Comparison of ENCODE assay signal across 2 cellular contexts in the genomic region with DNA sequence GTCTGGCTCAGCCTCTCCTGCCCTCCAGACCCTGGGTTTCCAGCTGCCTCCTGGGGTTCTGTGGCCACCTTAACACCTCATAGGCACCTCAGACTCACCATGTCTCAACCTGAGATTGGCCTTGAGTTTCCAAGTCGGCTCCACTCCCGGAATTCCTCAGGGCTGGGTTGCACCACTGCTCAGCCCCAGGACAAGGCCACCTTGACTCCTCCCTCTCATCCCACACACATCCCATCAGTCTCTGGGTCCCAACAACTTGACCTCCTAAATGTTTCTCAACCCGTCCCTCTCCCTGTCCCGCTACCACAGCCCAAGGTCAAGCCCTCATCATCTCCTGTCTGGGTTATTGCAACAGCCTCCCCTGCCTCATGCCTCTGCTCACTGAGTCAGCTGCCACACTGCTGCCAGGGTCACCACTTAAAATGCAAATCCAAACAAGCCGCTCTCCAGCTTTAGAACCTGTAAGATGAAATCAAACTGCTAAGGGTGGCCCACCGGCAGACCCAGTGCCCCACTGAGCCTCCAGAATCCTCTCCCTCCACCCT.
TF ChIP-seq lines count a peak whose summit lies in the region.

No MANE protein-coding gene starts in this region.

TF ChIP-seq in GM12878, 131 proteins besides CTCF, POLR2A, EP300 and RAD21 (continued from another document):
- TF ChIP-seq, protein P1, sequence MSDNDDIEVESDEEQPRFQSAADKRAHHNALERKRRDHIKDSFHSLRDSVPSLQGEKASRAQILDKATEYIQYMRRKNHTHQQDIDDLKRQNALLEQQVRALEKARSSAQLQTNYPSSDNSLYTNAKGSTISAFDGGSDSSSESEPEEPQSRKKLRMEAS (IDR thresholded peaks at IDR 0.05; ENCODE audit: low read depth, low read length): 0 out of 2 replicates have a peak, but pooled peaks have one; percentile 23
TF ChIP-seq in GM12878: peak in this region for 1.

TF ChIP-seq in GM23338, 12 proteins besides CTCF, POLR2A, EP300 and RAD21 (continued from another document):
- TF ChIP-seq, protein P2, sequence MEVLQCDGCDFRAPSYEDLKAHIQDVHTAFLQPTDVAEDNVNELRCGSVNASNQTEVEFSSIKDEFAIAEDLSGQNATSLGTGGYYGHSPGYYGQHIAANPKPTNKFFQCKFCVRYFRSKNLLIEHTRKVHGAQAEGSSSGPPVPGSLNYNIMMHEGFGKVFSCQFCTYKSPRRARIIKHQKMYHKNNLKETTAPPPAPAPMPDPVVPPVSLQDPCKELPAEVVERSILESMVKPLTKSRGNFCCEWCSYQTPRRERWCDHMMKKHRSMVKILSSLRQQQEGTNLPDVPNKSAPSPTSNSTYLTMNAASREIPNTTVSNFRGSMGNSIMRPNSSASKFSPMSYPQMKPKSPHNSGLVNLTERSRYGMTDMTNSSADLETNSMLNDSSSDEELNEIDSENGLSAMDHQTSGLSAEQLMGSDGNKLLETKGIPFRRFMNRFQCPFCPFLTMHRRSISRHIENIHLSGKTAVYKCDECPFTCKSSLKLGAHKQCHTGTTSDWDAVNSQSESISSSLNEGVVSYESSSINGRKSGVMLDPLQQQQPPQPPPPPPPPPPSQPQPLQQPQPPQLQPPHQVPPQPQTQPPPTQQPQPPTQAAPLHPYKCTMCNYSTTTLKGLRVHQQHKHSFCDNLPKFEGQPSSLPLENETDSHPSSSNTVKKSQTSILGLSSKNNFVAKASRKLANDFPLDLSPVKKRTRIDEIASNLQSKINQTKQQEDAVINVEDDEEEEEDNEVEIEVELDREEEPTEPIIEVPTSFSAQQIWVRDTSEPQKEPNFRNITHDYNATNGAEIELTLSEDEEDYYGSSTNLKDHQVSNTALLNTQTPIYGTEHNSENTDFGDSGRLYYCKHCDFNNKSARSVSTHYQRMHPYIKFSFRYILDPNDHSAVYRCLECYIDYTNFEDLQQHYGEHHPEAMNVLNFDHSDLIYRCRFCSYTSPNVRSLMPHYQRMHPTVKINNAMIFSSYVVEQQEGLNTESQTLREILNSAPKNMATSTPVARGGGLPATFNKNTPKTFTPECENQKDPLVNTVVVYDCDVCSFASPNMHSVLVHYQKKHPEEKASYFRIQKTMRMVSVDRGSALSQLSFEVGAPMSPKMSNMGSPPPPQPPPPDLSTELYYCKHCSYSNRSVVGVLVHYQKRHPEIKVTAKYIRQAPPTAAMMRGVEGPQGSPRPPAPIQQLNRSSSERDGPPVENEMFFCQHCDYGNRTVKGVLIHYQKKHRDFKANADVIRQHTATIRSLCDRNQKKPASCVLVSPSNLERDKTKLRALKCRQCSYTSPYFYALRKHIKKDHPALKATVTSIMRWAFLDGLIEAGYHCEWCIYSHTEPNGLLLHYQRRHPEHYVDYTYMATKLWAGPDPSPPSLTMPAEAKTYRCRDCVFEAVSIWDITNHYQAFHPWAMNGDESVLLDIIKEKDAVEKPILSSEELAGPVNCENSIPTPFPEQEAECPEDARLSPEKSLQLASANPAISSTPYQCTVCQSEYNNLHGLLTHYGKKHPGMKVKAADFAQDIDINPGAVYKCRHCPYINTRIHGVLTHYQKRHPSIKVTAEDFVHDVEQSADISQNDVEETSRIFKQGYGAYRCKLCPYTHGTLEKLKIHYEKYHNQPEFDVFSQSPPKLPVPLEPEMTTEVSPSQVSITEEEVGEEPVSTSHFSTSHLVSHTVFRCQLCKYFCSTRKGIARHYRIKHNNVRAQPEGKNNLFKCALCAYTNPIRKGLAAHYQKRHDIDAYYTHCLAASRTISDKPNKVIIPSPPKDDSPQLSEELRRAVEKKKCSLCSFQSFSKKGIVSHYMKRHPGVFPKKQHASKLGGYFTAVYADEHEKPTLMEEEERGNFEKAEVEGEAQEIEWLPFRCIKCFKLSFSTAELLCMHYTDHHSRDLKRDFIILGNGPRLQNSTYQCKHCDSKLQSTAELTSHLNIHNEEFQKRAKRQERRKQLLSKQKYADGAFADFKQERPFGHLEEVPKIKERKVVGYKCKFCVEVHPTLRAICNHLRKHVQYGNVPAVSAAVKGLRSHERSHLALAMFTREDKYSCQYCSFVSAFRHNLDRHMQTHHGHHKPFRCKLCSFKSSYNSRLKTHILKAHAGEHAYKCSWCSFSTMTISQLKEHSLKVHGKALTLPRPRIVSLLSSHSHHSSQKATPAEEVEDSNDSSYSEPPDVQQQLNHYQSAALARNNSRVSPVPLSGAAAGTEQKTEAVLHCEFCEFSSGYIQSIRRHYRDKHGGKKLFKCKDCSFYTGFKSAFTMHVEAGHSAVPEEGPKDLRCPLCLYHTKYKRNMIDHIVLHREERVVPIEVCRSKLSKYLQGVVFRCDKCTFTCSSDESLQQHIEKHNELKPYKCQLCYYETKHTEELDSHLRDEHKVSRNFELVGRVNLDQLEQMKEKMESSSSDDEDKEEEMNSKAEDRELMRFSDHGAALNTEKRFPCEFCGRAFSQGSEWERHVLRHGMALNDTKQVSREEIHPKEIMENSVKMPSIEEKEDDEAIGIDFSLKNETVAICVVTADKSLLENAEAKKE (CRISPR knock-in tag; IDR thresholded peaks at IDR 0.05): no peak
- TF ChIP-seq EZH2 (IDR thresholded peaks at IDR 0.05; ENCODE audit: low read depth, unreplicated experiment) (no peak), EZH2phosphoT487 (IDR thresholded peaks at IDR 0.05; ENCODE audit: unreplicated experiment) (no peak), STAT1 (IDR thresholded peaks at IDR 0.05; ENCODE audit: unreplicated experiment) (no peak)
- TF ChIP-seq, protein P3, sequence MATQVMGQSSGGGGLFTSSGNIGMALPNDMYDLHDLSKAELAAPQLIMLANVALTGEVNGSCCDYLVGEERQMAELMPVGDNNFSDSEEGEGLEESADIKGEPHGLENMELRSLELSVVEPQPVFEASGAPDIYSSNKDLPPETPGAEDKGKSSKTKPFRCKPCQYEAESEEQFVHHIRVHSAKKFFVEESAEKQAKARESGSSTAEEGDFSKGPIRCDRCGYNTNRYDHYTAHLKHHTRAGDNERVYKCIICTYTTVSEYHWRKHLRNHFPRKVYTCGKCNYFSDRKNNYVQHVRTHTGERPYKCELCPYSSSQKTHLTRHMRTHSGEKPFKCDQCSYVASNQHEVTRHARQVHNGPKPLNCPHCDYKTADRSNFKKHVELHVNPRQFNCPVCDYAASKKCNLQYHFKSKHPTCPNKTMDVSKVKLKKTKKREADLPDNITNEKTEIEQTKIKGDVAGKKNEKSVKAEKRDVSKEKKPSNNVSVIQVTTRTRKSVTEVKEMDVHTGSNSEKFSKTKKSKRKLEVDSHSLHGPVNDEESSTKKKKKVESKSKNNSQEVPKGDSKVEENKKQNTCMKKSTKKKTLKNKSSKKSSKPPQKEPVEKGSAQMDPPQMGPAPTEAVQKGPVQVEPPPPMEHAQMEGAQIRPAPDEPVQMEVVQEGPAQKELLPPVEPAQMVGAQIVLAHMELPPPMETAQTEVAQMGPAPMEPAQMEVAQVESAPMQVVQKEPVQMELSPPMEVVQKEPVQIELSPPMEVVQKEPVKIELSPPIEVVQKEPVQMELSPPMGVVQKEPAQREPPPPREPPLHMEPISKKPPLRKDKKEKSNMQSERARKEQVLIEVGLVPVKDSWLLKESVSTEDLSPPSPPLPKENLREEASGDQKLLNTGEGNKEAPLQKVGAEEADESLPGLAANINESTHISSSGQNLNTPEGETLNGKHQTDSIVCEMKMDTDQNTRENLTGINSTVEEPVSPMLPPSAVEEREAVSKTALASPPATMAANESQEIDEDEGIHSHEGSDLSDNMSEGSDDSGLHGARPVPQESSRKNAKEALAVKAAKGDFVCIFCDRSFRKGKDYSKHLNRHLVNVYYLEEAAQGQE (IDR thresholded peaks at IDR 0.05; ENCODE audit: unreplicated experiment): no peak
- TF ChIP-seq, protein P4, sequence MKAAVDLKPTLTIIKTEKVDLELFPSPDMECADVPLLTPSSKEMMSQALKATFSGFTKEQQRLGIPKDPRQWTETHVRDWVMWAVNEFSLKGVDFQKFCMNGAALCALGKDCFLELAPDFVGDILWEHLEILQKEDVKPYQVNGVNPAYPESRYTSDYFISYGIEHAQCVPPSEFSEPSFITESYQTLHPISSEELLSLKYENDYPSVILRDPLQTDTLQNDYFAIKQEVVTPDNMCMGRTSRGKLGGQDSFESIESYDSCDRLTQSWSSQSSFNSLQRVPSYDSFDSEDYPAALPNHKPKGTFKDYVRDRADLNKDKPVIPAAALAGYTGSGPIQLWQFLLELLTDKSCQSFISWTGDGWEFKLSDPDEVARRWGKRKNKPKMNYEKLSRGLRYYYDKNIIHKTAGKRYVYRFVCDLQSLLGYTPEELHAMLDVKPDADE (IDR thresholded peaks at IDR 0.05): no peak
